35 cellular contexts compared by ENCODE assay signal in genomic region chr11:119635041-119635745, GRCh38.
"Had no signal": no experiment of that assay in that cellular context is flagged by ENCODE, and none has a peak within 500 bp of the region (broad histone marks: within the 10 kb centered on the region; RNA-seq: fewer than 3 reads in every experiment).

No MANE protein-coding gene starts in this region.

- H3K4me3 Mint-ChIP-seq: activated CD4-positive, alpha-beta memory T cell treated with anti-CD3 and anti-CD28 coated beads, Interleukin-2, amount 10 ng/mL, durations not matched to agents 7 days and 5 days; activated CD8-positive, alpha-beta memory T cell treated with anti-CD3 and anti-CD28 coated beads, Interleukin-2, amount 10 ng/mL, durations not matched to agents 7 days and 5 days; activated naive CD4-positive, alpha-beta T cell treated with anti-CD3 and anti-CD28 coated beads, Interleukin-2, amount 10 ng/mL, durations not matched to agents 7 days and 5 days; activated naive CD8-positive, alpha-beta T cell; activated naive CD8-positive, alpha-beta T cell treated with anti-CD3 and anti-CD28 coated beads, Interleukin-2, amount 50 U/mL, for 24 hours; IgD-negative memory B cell had no signal

- H3K27me3 ChIP-seq: Peyer's patch had no signal

- H3K4me1 Mint-ChIP-seq: activated CD4-positive, alpha-beta memory T cell treated with anti-CD3 and anti-CD28 coated beads, Interleukin-2, amount 10 ng/mL, durations not matched to agents 7 days and 5 days; activated CD8-positive, alpha-beta memory T cell treated with anti-CD3 and anti-CD28 coated beads, Interleukin-2, amount 10 ng/mL, durations not matched to agents 7 days and 5 days; activated naive CD4-positive, alpha-beta T cell treated with anti-CD3 and anti-CD28 coated beads, Interleukin-2, amount 10 ng/mL, durations not matched to agents 7 days and 5 days; activated naive CD8-positive, alpha-beta T cell treated with anti-CD3 and anti-CD28 coated beads, Interleukin-2, amount 50 U/mL, for 24 hours; IgD-negative memory B cell had no signal

- ATAC-seq: activated CD8-positive, alpha-beta memory T cell treated with anti-CD3 and anti-CD28 coated beads, Interleukin-2, amount 10 ng/mL, durations not matched to agents 7 days and 5 days; activated naive CD8-positive, alpha-beta T cell treated with anti-CD3 and anti-CD28 coated beads, Interleukin-2, amount 50 U/mL, for 24 hours; PC-3 had no signal

- H3K27me3 Mint-ChIP-seq: activated CD8-positive, alpha-beta memory T cell treated with anti-CD3 and anti-CD28 coated beads, Interleukin-2, amount 10 ng/mL, durations not matched to agents 7 days and 5 days; activated naive CD8-positive, alpha-beta T cell; activated naive CD8-positive, alpha-beta T cell treated with anti-CD3 and anti-CD28 coated beads, Interleukin-2, amount 50 U/mL, for 24 hours had no signal

- H3K4me1 ChIP-seq: Peyer's patch had no signal

- H3K36me3 ChIP-seq: cardiac muscle cell, Peyer's patch, WERI-Rb-1 had no signal

- H3K9me3 ChIP-seq: Peyer's patch had no signal

- DNase-seq: activated CD4-positive, alpha-beta memory T cell treated with anti-CD3 and anti-CD28 coated beads, Interleukin-2, amount 10 ng/mL, durations not matched to agents 7 days and 5 days; activated CD4-positive, alpha-beta T cell treated with anti-CD3 and anti-CD28 coated beads for 1 hour; activated CD4-positive, alpha-beta T cell treated with anti-CD3 and anti-CD28 coated beads for 48 hours; activated CD4-positive, CD25-positive, alpha-beta regulatory T cell; activated CD8-positive, alpha-beta memory T cell treated with anti-CD3 and anti-CD28 coated beads for 24 hours; activated CD8-positive, alpha-beta memory T cell treated with anti-CD3 and anti-CD28 coated beads, Interleukin-2, amount 10 ng/mL, durations not matched to agents 7 days and 5 days; activated CD8-positive, alpha-beta memory T cell treated with anti-CD3 and anti-CD28 coated beads, Interleukin-2, amount 50 U/mL, for 48 hours; activated effector memory CD4-positive, alpha-beta T cell treated with Interleukin-2 at 50 U/mL for 16 hours; activated naive CD4-positive, alpha-beta T cell treated with anti-CD3 and anti-CD28 coated beads, Interleukin-2, amount 10 ng/mL, durations not matched to agents 7 days and 5 days; activated naive CD8-positive, alpha-beta T cell treated with anti-CD3 and anti-CD28 coated beads, Interleukin-2, amount 50 U/mL, for 24 hours; activated T-cell treated with anti-CD3 and anti-CD28 coated beads, Interleukin-2, amount 50 U/mL, for 48 hours; anterior cingulate cortex; Karpas-422; KBM-7; MM.1S; NCI-H1092 treated with DMSO at 0.1 percent for 48 hours; NCI-H1417; NCI-H146; NCI-H187; NCI-H2029 treated with DMSO at 0.1 percent for 48 hours; NCI-H2107; NCI-H2171 treated with DMSO at 0.1 percent for 48 hours; NCI-H2227 treated with DMSO at 0.1 percent for 48 hours; NCI-H446; NCI-H510A treated with DMSO at 0.1 percent for 48 hours; NCI-H69; PC-3; Peyer's patch; Right ventricle myocardium superior; T1000; WERI-Rb-1 had no signal

- H3K36me3 Mint-ChIP-seq: activated CD8-positive, alpha-beta memory T cell treated with anti-CD3 and anti-CD28 coated beads, Interleukin-2, amount 10 ng/mL, durations not matched to agents 7 days and 5 days; activated naive CD4-positive, alpha-beta T cell treated with anti-CD3 and anti-CD28 coated beads, Interleukin-2, amount 10 ng/mL, durations not matched to agents 7 days and 5 days; activated naive CD8-positive, alpha-beta T cell; IgD-negative memory B cell had no signal

- H3K9me3 Mint-ChIP-seq: activated CD4-positive, alpha-beta memory T cell treated with anti-CD3 and anti-CD28 coated beads, Interleukin-2, amount 10 ng/mL, durations not matched to agents 7 days and 5 days; activated naive CD4-positive, alpha-beta T cell treated with anti-CD3 and anti-CD28 coated beads, Interleukin-2, amount 10 ng/mL, durations not matched to agents 7 days and 5 days; activated naive CD8-positive, alpha-beta T cell treated with anti-CD3 and anti-CD28 coated beads, Interleukin-2, amount 50 U/mL, for 24 hours had no signal

- H3K4me3 ChIP-seq: cardiac muscle cell, Peyer's patch, SK-N-MC had no signal

- H3K27ac Mint-ChIP-seq: activated CD4-positive, alpha-beta memory T cell treated with anti-CD3 and anti-CD28 coated beads, Interleukin-2, amount 10 ng/mL, durations not matched to agents 7 days and 5 days; activated CD8-positive, alpha-beta memory T cell treated with anti-CD3 and anti-CD28 coated beads, Interleukin-2, amount 10 ng/mL, durations not matched to agents 7 days and 5 days; activated naive CD8-positive, alpha-beta T cell; activated naive CD8-positive, alpha-beta T cell treated with anti-CD3 and anti-CD28 coated beads, Interleukin-2, amount 50 U/mL, for 24 hours had no signal
